11 cellular contexts compared by ENCODE assay signal in the genomic region with DNA sequence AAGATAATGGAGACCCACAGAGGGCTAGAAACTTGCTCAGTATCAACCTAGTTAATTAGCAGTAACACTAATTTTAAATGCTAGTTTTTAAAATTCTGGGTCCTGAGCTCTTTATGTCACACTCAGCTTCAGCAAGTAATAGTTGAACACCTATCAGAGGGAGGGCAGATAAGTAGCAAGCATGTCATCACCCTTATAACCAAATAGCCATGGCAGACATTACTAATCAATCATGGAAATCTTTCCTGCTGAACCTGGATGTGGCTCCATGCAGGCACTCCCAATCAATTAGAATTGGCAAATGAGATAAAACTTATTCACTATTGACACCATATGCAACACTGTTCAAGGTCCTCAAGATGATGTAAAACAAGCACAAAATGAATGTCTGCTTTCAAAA.
"Had no signal": no experiment of that assay in that cellular context is flagged by ENCODE, and none has a peak within 500 bp of the region (broad histone marks: within the 10 kb centered on the region; RNA-seq: fewer than 3 reads in every experiment).

No MANE protein-coding gene starts in this region.

- H2AFZ ChIP-seq: GM23338 had no signal

- H3K4me2 ChIP-seq: GM23338, KMS-11 had no signal

- DNase-seq: H9, HCEC 1CT, HFFc6, IMR-90, Karpas-422, KBM-7 had no signal

- ATAC-seq: GM23338 had no signal

- H3K27ac ChIP-seq: KMS-11 had no signal

- H3K4me3 ChIP-seq: GM23338 had no signal

- FAIRE-seq: H1, H54, HTR-8/SVneo had no signal

- H3K9ac ChIP-seq: KMS-11 had no signal
